In the genomic region with DNA sequence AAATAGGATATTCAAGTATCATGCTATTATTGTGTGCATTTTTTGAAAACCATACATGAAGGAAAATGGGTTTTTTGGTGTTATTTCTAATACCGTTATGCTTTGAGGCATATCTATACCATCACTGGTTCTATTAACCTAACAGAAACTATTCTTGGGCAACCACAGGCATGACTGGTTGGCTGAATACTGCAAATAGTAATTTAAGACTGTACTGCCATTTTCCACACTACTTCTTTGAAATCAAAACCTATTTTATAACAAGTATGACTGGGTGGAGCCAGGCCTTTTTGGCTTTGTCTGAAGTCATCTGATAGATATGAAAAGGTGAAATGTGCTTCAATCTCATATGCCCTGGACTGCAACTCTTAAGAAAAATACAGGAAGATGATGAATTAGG, we compare ENCODE assay signal across 26 cellular contexts.
A peak's percentile ranks its signal among the peaks of the same experiment; 100 is the strongest.
DNase-seq lines count a peak whose midpoint lies in the region; ATAC-seq and TF ChIP-seq lines count a peak whose summit lies in the region.
"Had no signal": no experiment of that assay in that cellular context is flagged by ENCODE, and none has a peak within 500 bp of the region (broad histone marks: within the 10 kb centered on the region; RNA-seq: fewer than 3 reads in every experiment).

No MANE protein-coding gene starts in this region.

- peaks cover 28% of the 10 kb centered on the region for H3K4me1 ChIP-seq in MM.1S (ENCODE audit: low read length)
- H3K4me1 ChIP-seq: neural progenitor cell had no signal

- H3K27ac ChIP-seq in MM.1S (ENCODE audit: low read length): peak overlapping the region; percentile 27; the same call in 1 of the 2 replicates
- H3K27ac ChIP-seq: neural progenitor cell, RWPE1 had no signal

- no peaks in the 10 kb centered on the region for H4K20me1 ChIP-seq in MM.1S (ENCODE audit: insufficient read depth, low read length)

- no peaks in the 10 kb centered on the region for H3K9me3 ChIP-seq in MM.1S (replicated peaks; ENCODE audit: insufficient read depth, low read length)
- H3K9me3 ChIP-seq: mucosa of descending colon had no signal

- no peaks in the 10 kb centered on the region for H3K36me3 ChIP-seq in MM.1S (replicated peaks; ENCODE audit: insufficient read depth, low read length)
- H3K36me3 ChIP-seq: neural progenitor cell had no signal

- H3F3A ChIP-seq in MM.1S (ENCODE audit: insufficient read depth, low read length): peaks cover 26% of the 10 kb centered on the region

- H3K27me3 ChIP-seq in MM.1S (replicated peaks; ENCODE audit: insufficient read depth, low read length): no peaks in the 10 kb centered on the region
- H3K27me3 ChIP-seq: neural progenitor cell had no signal

- H3K9ac ChIP-seq in MM.1S (ENCODE audit: low read length): no peak overlapping the region
- H3K9ac ChIP-seq: neural progenitor cell had no signal

- no peaks in the 10 kb centered on the region for H3K27me3 Mint-ChIP-seq in activated T-cell treated with anti-CD3 and anti-CD28 coated beads, Interleukin-2, amount 50 U/mL, for 4 hours (ENCODE audit: low read depth)
- peaks cover 4% of the 10 kb centered on the region; the same call in 1 of the 2 replicates for H3K27me3 Mint-ChIP-seq in HFFc6 (ENCODE audit: insufficient read depth)
- no peaks in the 10 kb centered on the region for H3K27me3 Mint-ChIP-seq in stimulated activated naive CD8-positive, alpha-beta T cell treated with anti-CD3 and anti-CD28 coated beads, Interleukin-15, amount 100 ng/mL, for 72 hours
- H3K27me3 Mint-ChIP-seq: activated B cell treated with CpG ODN at 0.5 μM for 24 hours; activated CD8-positive, alpha-beta memory T cell treated with anti-CD3 and anti-CD28 coated beads, Interleukin-2, amount 10 ng/mL, durations not matched to agents 7 days and 5 days; effector memory CD8-positive, alpha-beta T cell; progenitor cell of endocrine pancreas had no signal

- peak overlapping the region; percentile 34; the same call in 1 of the 2 replicates for H3K4me2 ChIP-seq in MM.1S (ENCODE audit: low read depth, low read length)
- H3K4me2 ChIP-seq: neural progenitor cell had no signal

- H3K4me3 ChIP-seq in MM.1S (ENCODE audit: low read length): no peak overlapping the region
- H3K4me3 ChIP-seq: mucosa of descending colon, neural progenitor cell had no signal

- H2AFZ ChIP-seq in MM.1S (ENCODE audit: low read length): no peak overlapping the region
- H2AFZ ChIP-seq: neural progenitor cell had no signal

- H3K4me3 Mint-ChIP-seq in activated T-cell treated with anti-CD3 and anti-CD28 coated beads, Interleukin-2, amount 50 U/mL, for 4 hours: no peak overlapping the region
- H3K4me3 Mint-ChIP-seq in HFFc6: no peak overlapping the region
- no peak overlapping the region for H3K4me3 Mint-ChIP-seq in stimulated activated naive CD8-positive, alpha-beta T cell treated with anti-CD3 and anti-CD28 coated beads, Interleukin-15, amount 100 ng/mL, for 72 hours
- H3K4me3 Mint-ChIP-seq: activated B cell treated with CpG ODN at 0.5 μM for 24 hours; activated CD8-positive, alpha-beta memory T cell treated with anti-CD3 and anti-CD28 coated beads, Interleukin-2, amount 10 ng/mL, durations not matched to agents 7 days and 5 days; CD14-positive monocyte; effector memory CD8-positive, alpha-beta T cell; neural progenitor cell had no signal

- H3K4me1 Mint-ChIP-seq in activated T-cell treated with anti-CD3 and anti-CD28 coated beads, Interleukin-2, amount 50 U/mL, for 4 hours (ENCODE audit: low read depth): peaks cover 7% of the 10 kb centered on the region
- H3K4me1 Mint-ChIP-seq in HFFc6 (ENCODE audit: low read depth): peaks cover 13% of the 10 kb centered on the region
- peaks cover 28% of the 10 kb centered on the region for H3K4me1 Mint-ChIP-seq in stimulated activated naive CD8-positive, alpha-beta T cell treated with anti-CD3 and anti-CD28 coated beads, Interleukin-15, amount 100 ng/mL, for 72 hours
- H3K4me1 Mint-ChIP-seq: activated B cell treated with CpG ODN at 0.5 μM for 24 hours, CD14-positive monocyte, neural progenitor cell had no signal

- no peaks in the 10 kb centered on the region for H3K9me2 ChIP-seq in MM.1S (replicated peaks; ENCODE audit: insufficient read depth, low read length)

- peaks cover 16% of the 10 kb centered on the region for H3K36me3 Mint-ChIP-seq in activated T-cell treated with anti-CD3 and anti-CD28 coated beads, Interleukin-2, amount 50 U/mL, for 4 hours (ENCODE audit: insufficient read depth)
- peaks cover 15% of the 10 kb centered on the region for H3K36me3 Mint-ChIP-seq in HFFc6 (ENCODE audit: low read depth)

- TF ChIP-seq CTCF in HFFc6 (IDR thresholded peaks at IDR 0.05): no peak
- TF ChIP-seq CTCF in MM.1S (IDR thresholded peaks at IDR 0.05; ENCODE audit: low read length): no peak

- no peaks in the 10 kb centered on the region for H3K79me2 ChIP-seq in MM.1S (ENCODE audit: low read length)

- H3K9me3 Mint-ChIP-seq in activated T-cell treated with anti-CD3 and anti-CD28 coated beads, Interleukin-2, amount 50 U/mL, for 4 hours: peaks cover 9% of the 10 kb centered on the region
- peaks cover 13% of the 10 kb centered on the region for H3K9me3 Mint-ChIP-seq in HFFc6
- peaks cover 10 to 19% of the 10 kb centered on the region in 2 donors for H3K9me3 Mint-ChIP-seq in stimulated activated naive CD8-positive, alpha-beta T cell treated with anti-CD3 and anti-CD28 coated beads, Interleukin-15, amount 100 ng/mL, for 72 hours

- DNase-seq in activated T-cell treated with anti-CD3 and anti-CD28 coated beads, Interleukin-2, amount 50 U/mL, for 4 hours: no peak
- DNase-seq in activated T-cell treated with anti-CD3 and anti-CD28 coated beads for 4 hours (no peak), HFFc6 (peak; percentile 21), MM.1S (peak; percentile 64)
- DNase-seq in stimulated activated naive CD8-positive, alpha-beta T cell treated with anti-CD3 and anti-CD28 coated beads, Interleukin-15, amount 100 ng/mL, for 72 hours: peak in 1 of 2 donors; percentile 26
- DNase-seq: activated B cell treated with CpG ODN at 0.5 μM for 24 hours; activated CD8-positive, alpha-beta memory T cell treated with anti-CD3 and anti-CD28 coated beads, Interleukin-2, amount 10 ng/mL, durations not matched to agents 7 days and 5 days; activated gamma-delta T cell treated with Interleukin-2 at 50 U/mL for 16 hours; aorta; DMS 273 treated with DMSO at 0.1 percent for 48 hours; effector memory CD8-positive, alpha-beta T cell; HCEC 1CT; mucosa of descending colon; NCI-H1092; NCI-H2029 treated with DMSO at 0.1 percent for 48 hours; NCI-H510A; stimulated activated CD4-positive, alpha-beta T cell treated with anti-CD3 and anti-CD28 coated beads, Interleukin-4, amount 100 ng/mL, for 1 hour; T-helper 9 cell had no signal

- H3K27ac Mint-ChIP-seq in HFFc6: no peak overlapping the region
- no peak overlapping the region for H3K27ac Mint-ChIP-seq in stimulated activated naive CD8-positive, alpha-beta T cell treated with anti-CD3 and anti-CD28 coated beads, Interleukin-15, amount 100 ng/mL, for 72 hours
- H3K27ac Mint-ChIP-seq: activated B cell treated with CpG ODN at 0.5 μM for 24 hours; activated CD8-positive, alpha-beta memory T cell treated with anti-CD3 and anti-CD28 coated beads, Interleukin-2, amount 10 ng/mL, durations not matched to agents 7 days and 5 days; CD14-positive monocyte; effector memory CD8-positive, alpha-beta T cell; neural progenitor cell; progenitor cell of endocrine pancreas had no signal

- peak; percentile 30 to 35 for ATAC-seq in activated T-cell treated with anti-CD3 and anti-CD28 coated beads, Interleukin-2, amount 50 U/mL, for 4 hours
- ATAC-seq in stimulated activated naive CD8-positive, alpha-beta T cell treated with anti-CD3 and anti-CD28 coated beads, Interleukin-15, amount 100 ng/mL, for 72 hours: peak; percentile 85
- no peak for ATAC-seq in GM18511 (IDR thresholded peaks at IDR 0.05; ENCODE audit: unreplicated experiment)
- no peak for ATAC-seq in GM21360 (IDR thresholded peaks at IDR 0.05; ENCODE audit: unreplicated experiment)
- no peak for ATAC-seq in GM21619 (IDR thresholded peaks at IDR 0.05; ENCODE audit: unreplicated experiment)
- ATAC-seq: activated CD8-positive, alpha-beta memory T cell treated with anti-CD3 and anti-CD28 coated beads, Interleukin-2, amount 10 ng/mL, durations not matched to agents 7 days and 5 days; effector memory CD8-positive, alpha-beta T cell; mucosa of descending colon; SK-N-SH treated with all-trans-retinoic acid at 6 μM for 48 hours had no signal

Comparison
In these comparisons a context has a peak if more than half of its experiments do, and no peak if none do; other contexts are left out.
1. ATAC-seq: peak in activated T-cell treated with anti-CD3 and anti-CD28 coated beads, Interleukin-2, amount 50 U/mL, for 4 hours (2 of 2) and stimulated activated naive CD8-positive, alpha-beta T cell treated with anti-CD3 and anti-CD28 coated beads, Interleukin-15, amount 100 ng/mL, for 72 hours (single experiment); none in GM18511 (single experiment), GM21360 (single experiment) and GM21619 (single experiment).
2. DNase-seq: peak in HFFc6 (single experiment) and MM.1S (single experiment); none in activated T-cell treated with anti-CD3 and anti-CD28 coated beads, Interleukin-2, amount 50 U/mL, for 4 hours (single experiment) and activated T-cell treated with anti-CD3 and anti-CD28 coated beads for 4 hours (single experiment).